ENCODE assay signal across 1 cellular context in the genomic region with DNA sequence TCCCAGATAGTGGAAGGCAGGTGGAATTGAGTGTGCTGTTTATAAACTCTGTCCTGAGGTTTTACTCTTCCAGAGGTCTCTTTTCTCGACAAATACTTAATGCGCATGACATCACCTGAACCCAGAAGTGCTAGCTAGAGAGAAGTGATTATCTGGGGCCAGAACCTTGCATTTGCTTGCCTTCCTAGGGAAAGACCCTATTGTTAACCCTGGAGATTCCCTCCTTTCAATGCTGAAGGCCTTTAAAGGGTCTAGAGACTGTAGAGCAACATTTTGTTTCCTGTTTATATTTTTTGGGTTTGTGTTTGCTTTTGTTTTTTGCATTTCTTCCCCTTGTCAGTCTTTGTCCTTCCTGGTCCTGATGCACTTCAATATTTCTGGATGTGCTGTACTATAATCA.
TF ChIP-seq lines count a peak whose summit lies in the region.

No MANE protein-coding gene starts in this region.

TF ChIP-seq in GM12878, 131 proteins besides CTCF, POLR2A, EP300 and RAD21:
- TF ChIP-seq POU2F2 (IDR thresholded peaks at IDR 0.05; ENCODE audit: borderline replicate concordance, low read depth, low read length) (no peak), RELA (IDR thresholded peaks at IDR 0.05; ENCODE audit: borderline replicate concordance, partially characterized antibody) (no peak), CREB1 (IDR thresholded peaks at IDR 0.05; ENCODE audit: low read depth) (0 out of 2 replicates have a peak, but pooled peaks have one; percentile 9), CEBPB (IDR thresholded peaks at IDR 0.05; ENCODE audit: borderline replicate concordance in 1 of 2, low read depth in 2 of 2, low read length in 2 of 2) (no peak)
- TF ChIP-seq, protein P1, sequence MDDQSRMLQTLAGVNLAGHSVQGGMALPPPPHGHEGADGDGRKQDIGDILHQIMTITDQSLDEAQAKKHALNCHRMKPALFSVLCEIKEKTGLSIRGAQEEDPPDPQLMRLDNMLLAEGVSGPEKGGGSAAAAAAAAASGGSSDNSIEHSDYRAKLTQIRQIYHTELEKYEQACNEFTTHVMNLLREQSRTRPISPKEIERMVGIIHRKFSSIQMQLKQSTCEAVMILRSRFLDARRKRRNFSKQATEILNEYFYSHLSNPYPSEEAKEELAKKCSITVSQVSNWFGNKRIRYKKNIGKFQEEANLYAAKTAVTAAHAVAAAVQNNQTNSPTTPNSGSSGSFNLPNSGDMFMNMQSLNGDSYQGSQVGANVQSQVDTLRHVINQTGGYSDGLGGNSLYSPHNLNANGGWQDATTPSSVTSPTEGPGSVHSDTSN (IDR thresholded peaks at IDR 0.05; ENCODE audit: insufficient replicate concordance, low read depth, low read length) = no peak
